In genomic region chr5:172482156-172483020, GRCh38 we compare ENCODE assay signal across 36 cellular contexts. TPM values are rescaled to one million over a fixed set of nuclear protein-coding genes. Genes with fewer than 3 reads are reported as not detected.
DNase-seq lines count a peak whose midpoint lies in the region; ATAC-seq, FAIRE-seq and TF ChIP-seq lines count a peak whose summit lies in the region.
"Had no signal": no experiment of that assay in that cellular context is flagged by ENCODE, and none has a peak within 500 bp of the region (broad histone marks: within the 10 kb centered on the region; RNA-seq: fewer than 3 reads in every experiment).

No MANE protein-coding gene starts in this region.

- no peak overlapping the region for H4K12ac ChIP-seq in trophoblast cell (ENCODE audit: low read depth, low read length)

- H3K14ac ChIP-seq in trophoblast cell (ENCODE audit: low read length): no peak overlapping the region

- TF ChIP-seq CTCF in bronchial epithelial cell (IDR thresholded peaks at IDR 0.05; ENCODE audit: insufficient read depth, low read length, severe bottlenecking): no peak

- H2BK5ac ChIP-seq in trophoblast cell (ENCODE audit: low read depth, low read length, poor library complexity): no peak overlapping the region

- no CpG with 5 or more reads among the region's 15 CpGs for WGBS in trophoblast cell (ENCODE audit: extremely low coverage, insufficient coverage, insufficient read length)

- no peak overlapping the region for H2AFZ ChIP-seq in trophoblast cell (ENCODE audit: insufficient read depth, low read length, poor library complexity)
- H2AFZ ChIP-seq: hepatocyte had no signal

- H3K4me3 ChIP-seq in bronchial epithelial cell (ENCODE audit: low read depth, low read length) (no peak overlapping the region), trophoblast cell (ENCODE audit: low read depth, low read length) (no peak overlapping the region)
- H3K4me3 ChIP-seq: dorsolateral prefrontal cortex, gastroesophageal sphincter, hepatocyte, K562, Peyer's patch, right lobe of liver, SJSA1, transverse colon had no signal

- no peaks in the 10 kb centered on the region for H3K79me2 ChIP-seq in trophoblast cell (ENCODE audit: control insufficient read depth, insufficient read depth, low read length, poor library complexity)
- H3K79me2 ChIP-seq: hepatocyte had no signal

- no peak for ATAC-seq in GM19397 (IDR thresholded peaks at IDR 0.05; ENCODE audit: unreplicated experiment)
- ATAC-seq: activated CD4-positive, alpha-beta T cell treated with anti-CD3 and anti-CD28 coated beads for 36 hours; activated CD8-positive, alpha-beta T cell treated with anti-CD3 and anti-CD28 coated beads for 36 hours; activated T-helper 17 cell treated with anti-CD3 and anti-CD28 coated beads, Interleukin-2, amount 50 U/mL, for 72 hours; gastroesophageal sphincter; K562; right lobe of liver had no signal

- DNase-seq in DMS 273 (lab: John Stamatoyannopoulos, UW; ENCODE audit: unreplicated experiment) (peak; percentile 22), DMS 273 treated with DMSO at 0.1 percent for 48 hours (lab: John Stamatoyannopoulos, UW) (no peak), DMS79 treated with DMSO at 0.1 percent for 48 hours (lab: John Stamatoyannopoulos, UW) (peak; percentile 46), bronchial epithelial cell (ENCODE audit: low read depth) (peak; percentile 59), trophoblast cell (peak; percentile 98), kidney tubule cell (ENCODE audit: low spot score) (no peak), NCI-H226 (no peak)
- DNase-seq: activated CD4-positive, alpha-beta T cell treated with anti-CD3 and anti-CD28 coated beads for 36 hours; activated CD8-positive, alpha-beta T cell treated with anti-CD3 and anti-CD28 coated beads for 36 hours; activated naive CD4-positive, alpha-beta T cell treated with anti-CD3 and anti-CD28 coated beads, Interleukin-2, amount 50 U/mL, for 16 hours; C1 segment of cervical spinal cord; Caco-2; GOT3; kidney glomerular epithelial cell; mesendoderm; NCI-H1092 treated with DMSO at 0.1 percent for 48 hours; NCI-H1930; NCI-H2227 treated with DMSO at 0.1 percent for 48 hours; NCI-H774; Peyer's patch; right lobe of liver; stimulated activated CD4-positive, alpha-beta T cell treated with anti-CD3 and anti-CD28 coated beads, Interleukin-12 subunit alpha, Interleukin-12 subunit beta, amount 100 ng/mL, for 4 hours; stimulated activated CD4-positive, alpha-beta T cell treated with anti-CD3 and anti-CD28 coated beads, Interleukin-4, amount 100 ng/mL, for 1 hour; T-helper 9 cell; transverse colon had no signal

- H3K23ac ChIP-seq in trophoblast cell (ENCODE audit: low read length): no peak overlapping the region

- peaks cover 3 to 7% of the 10 kb centered on the region in 2 experiments for H3K4me1 ChIP-seq in trophoblast cell (ENCODE audit: control insufficient read depth in 1 of 2, insufficient read depth in 2 of 2, low read length in 2 of 2)
- H3K4me1 ChIP-seq: Caco-2, Peyer's patch, right lobe of liver, SJSA1 had no signal

- no peak overlapping the region for H3K27ac ChIP-seq in trophoblast cell (ENCODE audit: low read depth, low read length)
- H3K27ac ChIP-seq: 22Rv1, hepatocyte, Peyer's patch, right lobe of liver, SJSA1, transverse colon had no signal

- H4K8ac ChIP-seq in trophoblast cell (ENCODE audit: low read depth, low read length): no peak overlapping the region

- H2AK5ac ChIP-seq in trophoblast cell (ENCODE audit: low read length): no peak overlapping the region

- H3K9ac ChIP-seq in trophoblast cell (ENCODE audit: low read length): no peak overlapping the region

- H4K91ac ChIP-seq in trophoblast cell (ENCODE audit: low read depth, low read length): no peak overlapping the region

- no peak overlapping the region for H3K4ac ChIP-seq in trophoblast cell (ENCODE audit: low read depth, low read length)

- no peaks in the 10 kb centered on the region for H3K27me3 ChIP-seq in bronchial epithelial cell (ENCODE audit: control insufficient read depth, insufficient read depth, low read length)
- H3K27me3 ChIP-seq in trophoblast cell (ENCODE audit: insufficient read depth, low read length): no peaks in the 10 kb centered on the region
- H3K27me3 ChIP-seq: dorsolateral prefrontal cortex, gastroesophageal sphincter, hepatocyte, Peyer's patch, right lobe of liver, SJSA1, transverse colon had no signal

- no peak for FAIRE-seq in bronchial epithelial cell (lab: Jason Lieb, UNC)
- FAIRE-seq: endometrium, GM19239, HTR-8/SVneo, K562 had no signal

- H3K4me2 ChIP-seq in trophoblast cell (ENCODE audit: low read length): no peak overlapping the region
- H3K4me2 ChIP-seq: hepatocyte had no signal

- no peak overlapping the region for H2BK120ac ChIP-seq in trophoblast cell (ENCODE audit: insufficient read depth, low read length, poor library complexity)

- H3K79me1 ChIP-seq in trophoblast cell (ENCODE audit: low read length): no peaks in the 10 kb centered on the region

- H2BK12ac ChIP-seq in trophoblast cell (ENCODE audit: low read length): no peak overlapping the region

- no peak overlapping the region for H3K18ac ChIP-seq in trophoblast cell (ENCODE audit: low read length)

- H3K36me3 ChIP-seq in bronchial epithelial cell (ENCODE audit: control insufficient read depth, insufficient read depth, low read length) (no peaks in the 10 kb centered on the region), trophoblast cell (ENCODE audit: control insufficient read depth in 1 of 2, insufficient read depth in 2 of 2, low read length in 2 of 2) (no peaks in the 10 kb centered on the region)
- H3K36me3 ChIP-seq: gastroesophageal sphincter, Peyer's patch, right lobe of liver, SJSA1, transverse colon had no signal

- peaks cover 7% of the 10 kb centered on the region for H3K9me3 ChIP-seq in trophoblast cell (ENCODE audit: insufficient read depth, low read depth, low read length)
- H3K9me3 ChIP-seq: Caco-2, gastroesophageal sphincter, Peyer's patch, right lobe of liver, SJSA1, transverse colon had no signal

RNA-seq across cellular contexts. Expression of gene SH3PXD2B, which starts 28.1 kb away (rescaled TPM):
- 10.0 and 15.1 TPM in 2 replicates for total RNA-seq in bronchial epithelial cell
- polyA plus RNA-seq in trophoblast cell (2013): 40.1 and 41.6 TPM in 2 replicates

Comparison
In these comparisons a context has a peak if more than half of its experiments do, and no peak if none do; other contexts are left out.
1. DNase-seq: peak in DMS 273 (single experiment), DMS79 treated with DMSO at 0.1 percent for 48 hours (single experiment), bronchial epithelial cell (single experiment) and trophoblast cell (2 of 2); none in DMS 273 treated with DMSO at 0.1 percent for 48 hours (single experiment), kidney tubule cell (single experiment) and NCI-H226 (single experiment).